16 cellular contexts compared by ENCODE assay signal in the genomic region with DNA sequence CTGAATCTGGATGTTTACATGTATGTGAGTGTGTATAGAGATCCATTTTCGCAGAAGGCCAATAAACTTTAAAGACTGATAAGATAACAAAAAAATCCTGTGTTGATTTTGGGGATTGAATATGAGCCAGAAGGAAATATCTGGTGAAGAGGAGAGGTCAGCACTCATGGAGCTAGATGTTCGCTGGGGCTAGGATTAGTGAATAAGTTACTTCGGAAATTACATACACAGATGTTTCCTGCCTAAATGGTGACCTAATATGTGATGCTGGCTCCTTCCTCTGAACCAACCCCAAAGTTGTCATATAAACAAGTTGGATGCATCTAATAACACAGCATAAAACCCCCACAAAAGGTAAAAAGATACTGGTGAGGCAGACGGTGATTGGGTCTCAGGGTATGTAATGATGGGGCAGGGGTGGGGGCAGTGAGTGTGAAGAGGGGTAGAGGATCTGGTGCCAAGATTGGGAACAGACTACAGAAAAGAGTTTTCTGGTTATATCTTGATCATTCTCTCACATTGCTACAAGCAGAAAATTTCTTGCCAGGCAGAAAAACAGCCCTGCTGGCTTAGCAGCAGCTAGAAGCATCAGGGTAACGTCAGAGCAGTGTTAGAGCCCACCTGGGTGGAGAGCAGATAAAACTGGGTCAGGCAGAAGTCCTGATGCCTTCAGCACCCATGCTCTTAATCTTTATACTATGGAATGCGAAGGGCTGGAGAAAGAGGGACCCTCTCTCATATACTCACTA.
"Had no signal": no experiment of that assay in that cellular context is flagged by ENCODE, and none has a peak within 500 bp of the region (broad histone marks: within the 10 kb centered on the region; RNA-seq: fewer than 3 reads in every experiment).

No MANE protein-coding gene starts in this region.

- H3K27ac ChIP-seq: testis had no signal

- H3K36me3 Mint-ChIP-seq: activated CD8-positive, alpha-beta memory T cell treated with anti-CD3 and anti-CD28 coated beads, Interleukin-2, amount 10 ng/mL, durations not matched to agents 7 days and 5 days; activated naive CD4-positive, alpha-beta T cell treated with anti-CD3 and anti-CD28 coated beads, Interleukin-2, amount 50 U/mL, for 24 hours; natural killer cell had no signal

- H3K27me3 ChIP-seq: testis had no signal

- H3K27ac Mint-ChIP-seq: activated CD8-positive, alpha-beta memory T cell treated with anti-CD3 and anti-CD28 coated beads, Interleukin-2, amount 10 ng/mL, durations not matched to agents 7 days and 5 days; activated naive CD4-positive, alpha-beta T cell treated with anti-CD3 and anti-CD28 coated beads, Interleukin-2, amount 50 U/mL, for 24 hours; activated T-cell treated with anti-CD3 and anti-CD28 coated beads, Interleukin-2, amount 50 U/mL, for 24 hours; natural killer cell; stimulated activated naive CD8-positive, alpha-beta T cell treated with anti-CD3 and anti-CD28 coated beads, Interleukin-15, Interleukin-2, amounts not matched to agents 100 ng/mL and 50 ng/mL, for 24 hours had no signal

- H3K4me3 ChIP-seq: mucosa of descending colon, testis had no signal

- H3K4me1 ChIP-seq: testis had no signal

- ATAC-seq: activated CD8-positive, alpha-beta memory T cell treated with anti-CD3 and anti-CD28 coated beads, Interleukin-2, amount 10 ng/mL, durations not matched to agents 7 days and 5 days; mucosa of descending colon; natural killer cell had no signal

- H3K9me3 Mint-ChIP-seq: activated naive CD4-positive, alpha-beta T cell treated with anti-CD3 and anti-CD28 coated beads, Interleukin-2, amount 50 U/mL, for 24 hours; central memory CD8-positive, alpha-beta T cell; natural killer cell had no signal

- H3K9me3 ChIP-seq: mucosa of descending colon, testis had no signal

- H3K4me1 Mint-ChIP-seq: activated CD8-positive, alpha-beta memory T cell treated with anti-CD3 and anti-CD28 coated beads, Interleukin-2, amount 10 ng/mL, durations not matched to agents 7 days and 5 days; activated naive CD4-positive, alpha-beta T cell treated with anti-CD3 and anti-CD28 coated beads, Interleukin-2, amount 50 U/mL, for 24 hours; central memory CD8-positive, alpha-beta T cell had no signal

- DNase-seq: activated CD4-positive, alpha-beta T cell treated with anti-CD3 and anti-CD28 coated beads for 1 hour; activated CD4-positive, alpha-beta T cell treated with anti-CD3 and anti-CD28 coated beads, Interleukin-2, amount 50 U/mL, for 48 hours; activated CD8-positive, alpha-beta memory T cell treated with anti-CD3 and anti-CD28 coated beads, Interleukin-2, amount 10 ng/mL, durations not matched to agents 7 days and 5 days; activated effector memory CD4-positive, alpha-beta T cell treated with Interleukin-2 at 50 U/mL for 16 hours; activated T-cell treated with anti-CD3 and anti-CD28 coated beads, Interleukin-2, amount 50 U/mL, for 24 hours; erythroblast; glutamatergic neuron; islet precursor cell; mucosa of descending colon; natural killer cell; stimulated activated CD4-positive, alpha-beta T cell treated with anti-CD3 and anti-CD28 coated beads, Interleukin-4, amount 100 ng/mL, for 1 hour; stimulated activated CD8-positive, alpha-beta memory T cell treated with anti-CD3 and anti-CD28 coated beads, Interleukin-4, amount 100 ng/mL, for 48 hours; testis had no signal

- H3K4me3 Mint-ChIP-seq: activated CD8-positive, alpha-beta memory T cell treated with anti-CD3 and anti-CD28 coated beads, Interleukin-2, amount 10 ng/mL, durations not matched to agents 7 days and 5 days; activated naive CD4-positive, alpha-beta T cell treated with anti-CD3 and anti-CD28 coated beads, Interleukin-2, amount 50 U/mL, for 24 hours; activated T-cell treated with anti-CD3 and anti-CD28 coated beads, Interleukin-2, amount 50 U/mL, for 24 hours; central memory CD8-positive, alpha-beta T cell; natural killer cell; stimulated activated naive CD8-positive, alpha-beta T cell treated with anti-CD3 and anti-CD28 coated beads, Interleukin-15, Interleukin-2, amounts not matched to agents 100 ng/mL and 50 ng/mL, for 24 hours had no signal
